ENCODE assay signal across 8 cellular contexts in genomic region chr6:55868910-55869479, GRCh38. TPM values are rescaled to one million over a fixed set of nuclear protein-coding genes. Genes with fewer than 3 reads are reported as not detected.
DNase-seq lines count a peak whose midpoint lies in the region; ATAC-seq, FAIRE-seq and TF ChIP-seq lines count a peak whose summit lies in the region.

No MANE protein-coding gene starts in this region.

- TF ChIP-seq CTCF in mammary epithelial cell (conservative IDR thresholded peaks at IDR 0.05 in 1 of 2, IDR thresholded peaks at IDR 0.05 in 1 of 2; ENCODE audit: extremely low read depth in 1 of 2, insufficient read depth in 1 of 2, low read depth in 1 of 2, low read length in 2 of 2) (no peak), Peyer's patch (IDR thresholded peaks at IDR 0.05) (no peak)

- ATAC-seq in GM21381 (IDR thresholded peaks at IDR 0.05; ENCODE audit: unreplicated experiment) (peak; percentile 95), HG03460 (IDR thresholded peaks at IDR 0.05; ENCODE audit: unreplicated experiment) (peak; percentile 96)

- no peaks in the 10 kb centered on the region for H4K20me1 ChIP-seq in mammary epithelial cell (ENCODE audit: insufficient read depth, low read length)

- H3K79me2 ChIP-seq in mammary epithelial cell (ENCODE audit: insufficient read depth, low read length) = no peaks in the 10 kb centered on the region

- in situ Hi-C loops in mammary epithelial cell (cut with MboI; ENCODE audit: low sequenced_read_pairs in 2 of 2) = no loop called here

- H3K9me3 ChIP-seq in mammary epithelial cell (replicated peaks; ENCODE audit: insufficient read depth, low read length) = no peaks in the 10 kb centered on the region
- no peaks in the 10 kb centered on the region for H3K9me3 ChIP-seq in Peyer's patch

- H3K4me2 ChIP-seq in mammary epithelial cell (ENCODE audit: insufficient read depth, low read depth, low read length) = peak overlapping the region; percentile 73

- no peaks in the 10 kb centered on the region for H3K36me3 ChIP-seq in mammary epithelial cell (ENCODE audit: insufficient read depth, low read length)
- H3K36me3 ChIP-seq in Peyer's patch = no peaks in the 10 kb centered on the region

- no peak overlapping the region for H3K9ac ChIP-seq in mammary epithelial cell (ENCODE audit: insufficient read depth, low read length)

- H2AFZ ChIP-seq in mammary epithelial cell (ENCODE audit: low read depth, low read length) = no peak overlapping the region

- dilution Hi-C loops in mammary epithelial cell (cut with HindIII; ENCODE audit: low sequenced_read_pairs) = no loop called here

- H3K4me1 ChIP-seq in mammary epithelial cell (ENCODE audit: insufficient read depth, low read length) (peaks cover 35% of the 10 kb centered on the region), Peyer's patch (no peaks in the 10 kb centered on the region)

- H3K4me3 ChIP-seq in mammary epithelial cell (replicated peaks in 1 of 3; ENCODE audit: insufficient read depth in 1 of 3, low read depth in 2 of 3, low read length in 3 of 3) (peak overlapping the region in 1 of 3 experiments; percentile 33), Peyer's patch (peak overlapping the region in 1 of 4 donors; percentile 25)

- TF ChIP-seq POLR2A in GM12891 (IDR thresholded peaks at IDR 0.05; ENCODE audit: low read depth, low read length) = no peak
- TF ChIP-seq POLR2A in Peyer's patch (IDR thresholded peaks at IDR 0.05) = no peak

- H3K27ac ChIP-seq in mammary epithelial cell (ENCODE audit: insufficient read depth, low read depth, low read length) = peak overlapping the region; percentile 89
- peak overlapping the region in 2 of 4 donors; percentile 2 to 47 for H3K27ac ChIP-seq in Peyer's patch

- DNase-seq in GM12891 (ENCODE audit: insufficient read length, low spot score) = no peak
- peak; percentile 99 for DNase-seq in mammary epithelial cell
- no peak for DNase-seq in AG08395 (ENCODE audit: low spot score)
- no peak for DNase-seq in cerebellum (ENCODE audit: low spot score)
- DNase-seq in D341Med (ENCODE audit: low spot score) = no peak
- DNase-seq in Peyer's patch = no peak

- no peaks in the 10 kb centered on the region for H3K27me3 ChIP-seq in mammary epithelial cell (ENCODE audit: insufficient read depth, low read length)
- H3K27me3 ChIP-seq in Peyer's patch = no peaks in the 10 kb centered on the region

- WGBS in mammary epithelial cell (ENCODE audit: low coverage, missing lambda C conversion rate) = 2% methylated on average over 5 of the region's 5 CpGs

- no TSS peak for BruUV-seq in mammary epithelial cell (replicated peaks; lab: Mats Ljungman, UMichigan)

- peak; percentile 45 for FAIRE-seq in GM12891 (lab: Jason Lieb, UNC)

- intact Hi-C loops in mammary epithelial cell (cut with micrococcal nuclease) = loop anchor here (2.0 to 10.0 kb wide), 3 partner anchors 42 to 237 kb away; no protein-coding TSS in a partner anchor

- CTCF ChIA-PET in mammary epithelial cell (lab: Charles Lee; ENCODE audit: low non-redundant PET) = no interaction called here

TF ChIP-seq in GM12891, 5 proteins besides CTCF, POLR2A, EP300 and RAD21:
- TF ChIP-seq TAF1 (IDR thresholded peaks at IDR 0.05; ENCODE audit: low read depth, low read length) (no peak), POU2F2 (IDR thresholded peaks at IDR 0.05; ENCODE audit: low read depth, low read length) (peak; percentile 81), SPI1 (IDR thresholded peaks at IDR 0.05; ENCODE audit: low read depth, low read length) (peak; percentile 49)

RNA-seq across cellular contexts. Expression of gene BMP5, which starts 6.4 kb away (rescaled TPM):
- not detected for polyA plus RNA-seq in GM12891 (2012; ENCODE audit: low read depth, missing spikeins)
- total RNA-seq in mammary epithelial cell (not detected), cerebellum (17.4 TPM), Peyer's patch (10 to 100 TPM in 1 of 4 donors, 1 to 10 TPM in 3; 3.7 to 50.3 (median 5.4) TPM)
- polyA plus RNA-seq in mammary epithelial cell = not detected
- polyA minus RNA-seq in mammary epithelial cell = not detected

Comparison
In these comparisons a context has a peak if more than half of its experiments do, and no peak if none do; other contexts are left out.
1. RNA of gene BMP5, which starts 6.4 kb away (total RNA-seq): 17.4 TPM in cerebellum (single experiment) and 3.7 to 50.3 TPM in Peyer's patch; not detected in mammary epithelial cell; every median in the first group is over 4 times any median in the second.